In genomic region chr17:2051388-2052237, GRCh38 we compare ENCODE assay signal across 1 cellular context.
TF ChIP-seq lines count a peak whose summit lies in the region.

No MANE protein-coding gene starts in this region.

TF ChIP-seq in SK-N-SH treated with all-trans-retinoic acid at 6 μM for 48 hours, 23 proteins besides CTCF, POLR2A, EP300 and RAD21 (continued from another document):
- TF ChIP-seq PATZ1 (CRISPR knock-in tag; IDR thresholded peaks at IDR 0.05; ENCODE audit: borderline replicate concordance) (no peak), ZNF8 (CRISPR knock-in tag; IDR thresholded peaks at IDR 0.05) (no peak), ZNF70 (CRISPR knock-in tag; IDR thresholded peaks at IDR 0.05) (no peak), TSHZ2 (CRISPR knock-in tag; IDR thresholded peaks at IDR 0.05) (no peak), PPARA (CRISPR knock-in tag; IDR thresholded peaks at IDR 0.05; ENCODE audit: borderline replicate concordance) (no peak), ZFP30 (CRISPR knock-in tag; IDR thresholded peaks at IDR 0.05) (no peak)
